In genomic region chr19:5960005-5961001, GRCh38 we compare ENCODE assay signal across 10 cellular contexts. TPM values are rescaled to one million over a fixed set of nuclear protein-coding genes. Genes with fewer than 3 reads are reported as not detected.
DNase-seq lines count a peak whose midpoint lies in the region; ATAC-seq lines count a peak whose summit lies in the region.
"Had no signal": no experiment of that assay in that cellular context is flagged by ENCODE, and none has a peak within 500 bp of the region (broad histone marks: within the 10 kb centered on the region; RNA-seq: fewer than 3 reads in every experiment).

No MANE protein-coding gene starts in this region.

- H3K4me3 Mint-ChIP-seq in T-helper 2 cell treated with Interferon-gamma antibody and Interleukin-4, amounts not matched to agents 5 μg/mL and 100 μg/mL, for 36 hours, result peak overlapping the region; percentile 72
- peak overlapping the region; percentile 38 for H3K4me3 Mint-ChIP-seq in activated T-helper 1 cell treated with anti-CD3 and anti-CD28 coated beads, Interleukin-12 subunit alpha, Interleukin-12 subunit beta, Interleukin-2, Interleukin-4 antibody, amounts not matched to agents 30 ng/mL and 10 ng/mL and 1 ng/mL, durations not matched to agents 14 hours and 24 hours and 36 hours

- no peaks in the 10 kb centered on the region for H3K27me3 ChIP-seq in iPS-15b (ENCODE audit: control insufficient read depth, insufficient read depth, low read length)

- H3K4me1 ChIP-seq in iPS-15b (ENCODE audit: control insufficient read depth, insufficient read depth, low read length), result peaks cover 26% of the 10 kb centered on the region

- ATAC-seq in HG03025 (IDR thresholded peaks at IDR 0.05; ENCODE audit: low FRiP score, unreplicated experiment), result no peak

- H3K9me3 ChIP-seq in iPS-15b (ENCODE audit: control insufficient read depth, insufficient read depth, low read length), result no peaks in the 10 kb centered on the region

- peak overlapping the region; percentile 97 for H3K27ac Mint-ChIP-seq in T-helper 2 cell treated with Interferon-gamma antibody and Interleukin-4, amounts not matched to agents 5 μg/mL and 100 μg/mL, for 36 hours
- peak overlapping the region; percentile 88 for H3K27ac Mint-ChIP-seq in activated T-helper 1 cell treated with anti-CD3 and anti-CD28 coated beads, Interleukin-12 subunit alpha, Interleukin-12 subunit beta, Interleukin-2, Interleukin-4 antibody, amounts not matched to agents 30 ng/mL and 10 ng/mL and 1 ng/mL, durations not matched to agents 14 hours and 24 hours and 36 hours

- H3K4me1 Mint-ChIP-seq in T-helper 2 cell treated with Interferon-gamma antibody and Interleukin-4, amounts not matched to agents 5 μg/mL and 100 μg/mL, for 36 hours (ENCODE audit: low read depth), result peaks cover 53% of the 10 kb centered on the region
- H3K4me1 Mint-ChIP-seq in activated T-helper 1 cell treated with anti-CD3 and anti-CD28 coated beads, Interleukin-12 subunit alpha, Interleukin-12 subunit beta, Interleukin-2, Interleukin-4 antibody, amounts not matched to agents 30 ng/mL and 10 ng/mL and 1 ng/mL, durations not matched to agents 14 hours and 24 hours and 36 hours (ENCODE audit: low read depth), result peaks cover 64% of the 10 kb centered on the region

- H3K36me3 ChIP-seq in iPS-15b (ENCODE audit: control insufficient read depth, insufficient read depth, low read length), result no peaks in the 10 kb centered on the region

- H3K36me3 Mint-ChIP-seq in T-helper 2 cell treated with Interferon-gamma antibody and Interleukin-4, amounts not matched to agents 5 μg/mL and 100 μg/mL, for 36 hours (ENCODE audit: low read depth), result peaks cover 7% of the 10 kb centered on the region
- peaks cover 9% of the 10 kb centered on the region for H3K36me3 Mint-ChIP-seq in activated T-helper 1 cell treated with anti-CD3 and anti-CD28 coated beads, Interleukin-12 subunit alpha, Interleukin-12 subunit beta, Interleukin-2, Interleukin-4 antibody, amounts not matched to agents 30 ng/mL and 10 ng/mL and 1 ng/mL, durations not matched to agents 14 hours and 24 hours and 36 hours (ENCODE audit: low read depth)

- no peak for DNase-seq in T-helper 2 cell treated with Interferon-gamma antibody and Interleukin-4, amounts not matched to agents 5 μg/mL and 100 μg/mL, for 36 hours (ENCODE audit: low spot score)
- DNase-seq in T-helper 2 cell (no peak), substantia nigra (lab: John Stamatoyannopoulos, UW) (peak in 19 of 49 donors; percentile 17 to 94 (median 43)), glomerular visceral epithelial cell (ENCODE audit: extremely low spot score) (no peak), NOMO-1 treated with dmso at 0.1 percent for 144 hours (lab: John Stamatoyannopoulos, UW; ENCODE audit: unreplicated experiment) (no peak)
- no peak for DNase-seq in activated T-helper 1 cell treated with anti-CD3 and anti-CD28 coated beads, Interleukin-12 subunit alpha, Interleukin-12 subunit beta, Interleukin-2, Interleukin-4 antibody, amounts not matched to agents 30 ng/mL and 10 ng/mL and 1 ng/mL, durations not matched to agents 14 hours and 24 hours and 36 hours (ENCODE audit: low spot score)
- DNase-seq: activated CD4-positive, CD25-positive, alpha-beta regulatory T cell treated with anti-CD3 and anti-CD28 coated beads, Interleukin-2, amount 50 U/mL, for 72 hours; NCI-H226 had no signal

- intact Hi-C loops in activated T-helper 1 cell treated with anti-CD3 and anti-CD28 coated beads, Interleukin-12 subunit alpha, Interleukin-12 subunit beta, Interleukin-2, Interleukin-4 antibody, amounts not matched to agents 30 ng/mL and 10 ng/mL and 1 ng/mL, durations not matched to agents 14 hours and 24 hours and 36 hours (cut with micrococcal nuclease), result loop anchor here (10.0 kb wide), 1 partner anchor 156 kb away; the partner anchor contains the start of gene NRTN

- peak overlapping the region; percentile 12 for H3K9ac ChIP-seq in iPS-15b (ENCODE audit: low read depth, low read length)

- H3K4me3 ChIP-seq in iPS-15b (ENCODE audit: low read depth, low read length), result no peak overlapping the region

- peak overlapping the region; percentile 36 for H3K27ac ChIP-seq in substantia nigra (ENCODE audit: low read depth, low read length, poor library complexity, severe bottlenecking)

- no peaks in the 10 kb centered on the region for H3K27me3 Mint-ChIP-seq in T-helper 2 cell treated with Interferon-gamma antibody and Interleukin-4, amounts not matched to agents 5 μg/mL and 100 μg/mL, for 36 hours (ENCODE audit: low read depth)
- H3K27me3 Mint-ChIP-seq in activated T-helper 1 cell treated with anti-CD3 and anti-CD28 coated beads, Interleukin-12 subunit alpha, Interleukin-12 subunit beta, Interleukin-2, Interleukin-4 antibody, amounts not matched to agents 30 ng/mL and 10 ng/mL and 1 ng/mL, durations not matched to agents 14 hours and 24 hours and 36 hours (ENCODE audit: insufficient read depth), result no peaks in the 10 kb centered on the region

- no peaks in the 10 kb centered on the region for H3K9me3 Mint-ChIP-seq in T-helper 2 cell treated with Interferon-gamma antibody and Interleukin-4, amounts not matched to agents 5 μg/mL and 100 μg/mL, for 36 hours
- no peaks in the 10 kb centered on the region for H3K9me3 Mint-ChIP-seq in activated T-helper 1 cell treated with anti-CD3 and anti-CD28 coated beads, Interleukin-12 subunit alpha, Interleukin-12 subunit beta, Interleukin-2, Interleukin-4 antibody, amounts not matched to agents 30 ng/mL and 10 ng/mL and 1 ng/mL, durations not matched to agents 14 hours and 24 hours and 36 hours

RNA-seq across cellular contexts. Expression of gene RANBP3, which starts 17.6 kb away (rescaled TPM):
- 122 and 126 TPM in 2 replicates for total RNA-seq in activated T-helper 1 cell treated with anti-CD3 and anti-CD28 coated beads, Interleukin-12 subunit alpha, Interleukin-12 subunit beta, Interleukin-2, Interleukin-4 antibody, amounts not matched to agents 30 ng/mL and 10 ng/mL and 1 ng/mL, durations not matched to agents 14 hours and 24 hours and 36 hours

RNA-seq across cellular contexts. Expression of gene CAPS, which starts 46.2 kb away (rescaled TPM):
- 3.4 and 3.6 TPM in 2 replicates for total RNA-seq in activated T-helper 1 cell treated with anti-CD3 and anti-CD28 coated beads, Interleukin-12 subunit alpha, Interleukin-12 subunit beta, Interleukin-2, Interleukin-4 antibody, amounts not matched to agents 30 ng/mL and 10 ng/mL and 1 ng/mL, durations not matched to agents 14 hours and 24 hours and 36 hours

RNA-seq across cellular contexts. Expression of gene VMAC, which starts 55.6 kb away (rescaled TPM):
- total RNA-seq in activated T-helper 1 cell treated with anti-CD3 and anti-CD28 coated beads, Interleukin-12 subunit alpha, Interleukin-12 subunit beta, Interleukin-2, Interleukin-4 antibody, amounts not matched to agents 30 ng/mL and 10 ng/mL and 1 ng/mL, durations not matched to agents 14 hours and 24 hours and 36 hours, result 3.5 and 4.2 TPM in 2 replicates

RNA-seq across cellular contexts. Expression of gene NDUFA11, which starts 56.7 kb away (rescaled TPM):
- total RNA-seq in activated T-helper 1 cell treated with anti-CD3 and anti-CD28 coated beads, Interleukin-12 subunit alpha, Interleukin-12 subunit beta, Interleukin-2, Interleukin-4 antibody, amounts not matched to agents 30 ng/mL and 10 ng/mL and 1 ng/mL, durations not matched to agents 14 hours and 24 hours and 36 hours, result 230 and 243 TPM in 2 replicates
